In the genomic region with DNA sequence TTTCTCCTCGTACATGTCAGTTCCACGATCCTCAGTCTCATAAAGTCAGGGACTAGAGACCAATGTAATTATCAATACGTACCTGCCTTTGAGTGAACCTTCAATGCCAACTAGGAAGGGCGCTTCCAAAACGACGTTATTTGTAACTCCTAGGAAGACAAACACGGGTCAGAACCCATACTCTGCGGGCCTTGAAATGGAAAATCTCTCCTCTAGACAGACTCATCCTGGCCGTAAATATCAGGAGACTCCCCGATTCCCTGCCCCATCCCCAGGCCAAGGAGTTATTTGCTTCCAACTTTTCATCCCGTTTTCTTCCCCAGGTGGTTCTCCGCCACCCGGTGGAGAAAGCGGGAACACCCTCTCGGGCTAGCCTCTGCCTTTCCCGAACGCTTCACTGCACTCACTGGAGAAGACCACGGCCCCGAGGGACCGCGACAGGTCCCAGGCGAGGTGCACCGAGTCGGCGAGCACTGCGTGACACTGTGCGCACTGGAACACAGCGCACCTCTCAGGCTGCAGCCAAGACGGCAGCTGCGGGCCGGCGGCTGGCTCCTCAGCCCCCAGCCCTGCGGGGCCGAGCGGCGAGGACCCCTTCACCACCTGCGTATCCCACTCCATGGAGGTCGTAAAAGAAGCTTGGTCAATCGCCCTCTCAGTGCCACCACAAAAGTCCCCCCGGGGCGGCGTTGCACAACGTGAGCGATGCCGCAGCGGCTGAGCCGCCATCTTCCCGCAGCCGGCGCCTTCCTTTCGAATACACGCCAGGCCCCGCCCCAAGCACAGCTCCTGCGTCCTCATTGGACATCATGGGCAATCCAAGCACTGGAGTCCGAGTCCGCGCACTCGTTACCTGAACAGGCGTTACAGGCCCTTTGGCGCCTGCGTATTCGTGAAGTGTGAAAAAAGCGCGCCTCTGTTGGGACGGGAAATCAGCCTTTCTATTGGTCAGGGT, we compare ENCODE assay signal across 1 cellular context.
TF ChIP-seq lines count a peak whose summit lies in the region.

A gene (minus strand): TSS at position 759 of the 955 bp plus-strand sequence. CDS start 30 bp downstream, at position 729.

TF ChIP-seq in neural cell, 6 proteins besides CTCF, POLR2A, EP300 and RAD21 (continued from another document):
- TF ChIP-seq SMC3 (conservative IDR thresholded peaks at IDR 0.05; ENCODE audit: poor library complexity) (peak; percentile 84), TAF1 (IDR thresholded peaks at IDR 0.05; ENCODE audit: low read depth) (no peak), MXI1 (conservative IDR thresholded peaks at IDR 0.05; ENCODE audit: poor library complexity, severe bottlenecking) (peak; percentile 100), POLR2AphosphoS5 (IDR thresholded peaks at IDR 0.05) (peak; percentile 41)
TF ChIP-seq in neural cell: peak in this region for 3.
